ENCODE assay signal across 8 cellular contexts in the genomic region with DNA sequence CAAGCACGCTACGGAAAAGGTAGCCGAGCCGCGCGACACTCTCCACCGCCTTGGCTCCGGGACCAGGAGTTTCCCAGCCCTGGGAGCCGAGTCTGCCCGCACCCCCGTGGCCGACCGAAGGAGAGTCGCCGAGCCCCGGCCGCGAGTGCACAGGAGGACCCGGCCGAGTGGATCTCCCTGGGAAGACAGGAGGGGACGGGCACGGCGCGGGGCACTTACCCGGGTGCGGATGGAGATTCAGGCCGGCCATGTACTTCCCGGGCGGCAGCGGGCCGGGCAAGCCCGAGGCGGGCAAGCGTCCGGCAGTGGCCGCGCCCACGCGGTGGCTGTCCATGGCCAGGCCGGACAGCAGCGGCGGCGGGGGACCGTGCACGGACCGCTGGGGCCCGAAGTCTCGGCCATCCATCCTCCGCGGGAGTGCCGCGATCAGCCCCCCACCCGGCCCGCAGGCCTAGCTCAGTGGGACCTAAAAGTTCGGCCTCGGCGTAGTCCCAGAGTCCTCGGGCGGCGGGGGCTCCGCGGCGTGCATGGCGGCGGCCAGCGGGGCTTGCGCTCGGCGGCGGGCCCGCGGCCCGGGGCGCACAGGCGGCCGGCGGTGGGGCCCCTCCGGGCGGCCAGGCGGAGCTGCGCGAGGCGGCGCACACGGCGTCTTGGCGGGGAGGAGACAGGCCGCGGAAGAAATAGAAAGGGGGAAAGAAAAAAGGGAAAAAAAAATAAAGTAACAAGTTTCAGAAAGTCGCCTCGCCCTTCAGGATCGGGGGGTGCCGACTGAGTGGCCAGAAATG. TPM values are rescaled to one million over a fixed set of nuclear protein-coding genes. Genes with fewer than 3 reads are reported as not detected.
DNase-seq lines count a peak whose midpoint lies in the region; ATAC-seq and TF ChIP-seq lines count a peak whose summit lies in the region.

No MANE protein-coding gene starts in this region.

- TF ChIP-seq CTCF in GM12875 (IDR thresholded peaks at IDR 0.05; ENCODE audit: borderline replicate concordance, insufficient read depth, low read depth, low read length): no peak
- no peak for TF ChIP-seq CTCF in endothelial cell (IDR thresholded peaks at IDR 0.05; ENCODE audit: unreplicated experiment)

- DNase-seq in RPMI8226: peak; percentile 40
- no peak for DNase-seq in endothelial cell (ENCODE audit: low spot score)
- DNase-seq in naive thymus-derived CD8-positive, alpha-beta T cell: no peak
- no peak for DNase-seq in NK-92 (lab: John Stamatoyannopoulos, UW; ENCODE audit: unreplicated experiment)
- DNase-seq in GM19240 (ENCODE audit: insufficient read length, low spot score): no peak
- no peak for DNase-seq in SHP77 treated with DMSO at 0.1 percent for 48 hours (lab: John Stamatoyannopoulos, UW)

- POLR2A ChIA-PET in naive thymus-derived CD8-positive, alpha-beta T cell (lab: Charles Lee): interaction anchor here (0.7 to 2.8 kb wide), 5 partner anchors 22 to 402 kb away, joined by 3 to 14 read pairs (median 3); no protein-coding TSS in a partner anchor

- peak overlapping the region; percentile 97 for H3K4me3 Mint-ChIP-seq in endothelial cell (ENCODE audit: unreplicated experiment)
- peak overlapping the region; percentile 57 to 88 (median 78) for H3K4me3 Mint-ChIP-seq in naive thymus-derived CD8-positive, alpha-beta T cell

- peak; percentile 9 to 17 for ATAC-seq in naive thymus-derived CD8-positive, alpha-beta T cell
- no peak for ATAC-seq in HG02759 (IDR thresholded peaks at IDR 0.05; ENCODE audit: unreplicated experiment)

- peaks cover 30% of the 10 kb centered on the region for H3K27me3 Mint-ChIP-seq in endothelial cell (ENCODE audit: unreplicated experiment)
- peaks cover 20 to 69% (median 42%) of the 10 kb centered on the region in 5 donors for H3K27me3 Mint-ChIP-seq in naive thymus-derived CD8-positive, alpha-beta T cell

- peaks cover 10% of the 10 kb centered on the region for H3K4me1 Mint-ChIP-seq in endothelial cell (ENCODE audit: unreplicated experiment)
- H3K4me1 Mint-ChIP-seq in naive thymus-derived CD8-positive, alpha-beta T cell: peaks cover 14 to 56% (median 48%) of the 10 kb centered on the region in 4 donors

- H3K4me3 ChIP-seq in GM12875 (ENCODE audit: low read depth, low read length): peak overlapping the region; percentile 6

- peaks cover 13% of the 10 kb centered on the region for H3K36me3 Mint-ChIP-seq in endothelial cell (ENCODE audit: low read depth, unreplicated experiment)
- peaks cover 0 to 3% (median 0%) of the 10 kb centered on the region in 3 donors for H3K36me3 Mint-ChIP-seq in naive thymus-derived CD8-positive, alpha-beta T cell

- H3K27ac Mint-ChIP-seq in endothelial cell (ENCODE audit: unreplicated experiment): no peak overlapping the region
- no peak overlapping the region for H3K27ac Mint-ChIP-seq in naive thymus-derived CD8-positive, alpha-beta T cell

- H3K9me3 Mint-ChIP-seq in endothelial cell (ENCODE audit: unreplicated experiment): no peaks in the 10 kb centered on the region
- no peaks in the 10 kb centered on the region for H3K9me3 Mint-ChIP-seq in naive thymus-derived CD8-positive, alpha-beta T cell

RNA-seq across cellular contexts. Expression of gene TNRC18, which starts 2.6 kb away (rescaled TPM):
- 91.8 TPM for total RNA-seq in endothelial cell (ENCODE audit: unreplicated experiment)
- 10 to 100 TPM; 41.0 to 42.7 TPM for total RNA-seq in naive thymus-derived CD8-positive, alpha-beta T cell
- polyA plus RNA-seq in naive thymus-derived CD8-positive, alpha-beta T cell: 1 to 10 TPM in 2 of 3 donors, under 1 TPM in 1; 0.59 to 1.6 (median 1.0) TPM
